1 cellular context compared by ENCODE assay signal in genomic region chr4:141635726-141636076, GRCh38.
TF ChIP-seq lines count a peak whose summit lies in the region.

No MANE protein-coding gene starts in this region.

TF ChIP-seq in SK-N-SH, 30 proteins besides CTCF, POLR2A, EP300 and RAD21 (continued from another document):
- TF ChIP-seq, protein P1, sequence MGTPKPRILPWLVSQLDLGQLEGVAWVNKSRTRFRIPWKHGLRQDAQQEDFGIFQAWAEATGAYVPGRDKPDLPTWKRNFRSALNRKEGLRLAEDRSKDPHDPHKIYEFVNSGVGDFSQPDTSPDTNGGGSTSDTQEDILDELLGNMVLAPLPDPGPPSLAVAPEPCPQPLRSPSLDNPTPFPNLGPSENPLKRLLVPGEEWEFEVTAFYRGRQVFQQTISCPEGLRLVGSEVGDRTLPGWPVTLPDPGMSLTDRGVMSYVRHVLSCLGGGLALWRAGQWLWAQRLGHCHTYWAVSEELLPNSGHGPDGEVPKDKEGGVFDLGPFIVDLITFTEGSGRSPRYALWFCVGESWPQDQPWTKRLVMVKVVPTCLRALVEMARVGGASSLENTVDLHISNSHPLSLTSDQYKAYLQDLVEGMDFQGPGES (IDR thresholded peaks at IDR 0.05; ENCODE audit: low read depth, low read length): no peak
- no peak for TF ChIP-seq ELF1 (IDR thresholded peaks at IDR 0.05)
- TF ChIP-seq CHD2 (IDR thresholded peaks at IDR 0.05; ENCODE audit: low read length, partially characterized antibody): no peak
- no peak for TF ChIP-seq NRF1 (IDR thresholded peaks at IDR 0.05; ENCODE audit: low read depth, low read length)
- TF ChIP-seq PBX3 (IDR thresholded peaks at IDR 0.05): no peak
